1 cellular context compared by ENCODE assay signal in the genomic region with DNA sequence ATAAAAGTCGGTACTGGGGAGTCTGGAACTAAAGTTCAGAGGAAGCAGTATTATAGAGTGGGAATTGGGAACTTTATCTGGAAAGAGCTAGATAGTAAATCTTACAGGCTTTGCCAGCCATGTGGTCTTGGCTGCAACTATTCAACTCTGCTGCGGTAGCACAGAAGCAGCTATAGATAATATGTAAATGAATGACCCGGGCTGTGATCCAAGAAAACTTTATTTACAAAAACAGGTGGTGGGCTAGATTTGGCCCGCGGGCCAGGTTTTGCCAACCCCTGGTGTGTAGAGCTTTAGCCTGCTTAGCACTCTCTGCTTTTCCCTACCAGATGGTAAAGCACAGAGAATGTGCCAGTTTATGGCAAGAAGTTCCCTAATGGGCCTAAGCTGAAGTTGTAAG.
TF ChIP-seq lines count a peak whose summit lies in the region.

No MANE protein-coding gene starts in this region.

TF ChIP-seq in GM23338, 12 proteins besides CTCF, POLR2A, EP300 and RAD21 (continued from another document):
- TF ChIP-seq, protein P1, sequence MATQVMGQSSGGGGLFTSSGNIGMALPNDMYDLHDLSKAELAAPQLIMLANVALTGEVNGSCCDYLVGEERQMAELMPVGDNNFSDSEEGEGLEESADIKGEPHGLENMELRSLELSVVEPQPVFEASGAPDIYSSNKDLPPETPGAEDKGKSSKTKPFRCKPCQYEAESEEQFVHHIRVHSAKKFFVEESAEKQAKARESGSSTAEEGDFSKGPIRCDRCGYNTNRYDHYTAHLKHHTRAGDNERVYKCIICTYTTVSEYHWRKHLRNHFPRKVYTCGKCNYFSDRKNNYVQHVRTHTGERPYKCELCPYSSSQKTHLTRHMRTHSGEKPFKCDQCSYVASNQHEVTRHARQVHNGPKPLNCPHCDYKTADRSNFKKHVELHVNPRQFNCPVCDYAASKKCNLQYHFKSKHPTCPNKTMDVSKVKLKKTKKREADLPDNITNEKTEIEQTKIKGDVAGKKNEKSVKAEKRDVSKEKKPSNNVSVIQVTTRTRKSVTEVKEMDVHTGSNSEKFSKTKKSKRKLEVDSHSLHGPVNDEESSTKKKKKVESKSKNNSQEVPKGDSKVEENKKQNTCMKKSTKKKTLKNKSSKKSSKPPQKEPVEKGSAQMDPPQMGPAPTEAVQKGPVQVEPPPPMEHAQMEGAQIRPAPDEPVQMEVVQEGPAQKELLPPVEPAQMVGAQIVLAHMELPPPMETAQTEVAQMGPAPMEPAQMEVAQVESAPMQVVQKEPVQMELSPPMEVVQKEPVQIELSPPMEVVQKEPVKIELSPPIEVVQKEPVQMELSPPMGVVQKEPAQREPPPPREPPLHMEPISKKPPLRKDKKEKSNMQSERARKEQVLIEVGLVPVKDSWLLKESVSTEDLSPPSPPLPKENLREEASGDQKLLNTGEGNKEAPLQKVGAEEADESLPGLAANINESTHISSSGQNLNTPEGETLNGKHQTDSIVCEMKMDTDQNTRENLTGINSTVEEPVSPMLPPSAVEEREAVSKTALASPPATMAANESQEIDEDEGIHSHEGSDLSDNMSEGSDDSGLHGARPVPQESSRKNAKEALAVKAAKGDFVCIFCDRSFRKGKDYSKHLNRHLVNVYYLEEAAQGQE (IDR thresholded peaks at IDR 0.05; ENCODE audit: unreplicated experiment): no peak
- TF ChIP-seq NANOG (IDR thresholded peaks at IDR 0.05; ENCODE audit: borderline replicate concordance) (no peak), POLR2AphosphoS5 (IDR thresholded peaks at IDR 0.05; ENCODE audit: low read depth) (no peak), CREB1 (CRISPR knock-in tag; IDR thresholded peaks at IDR 0.05; ENCODE audit: low read depth) (no peak), STAT1 (IDR thresholded peaks at IDR 0.05; ENCODE audit: unreplicated experiment) (no peak), EZH2phosphoT487 (IDR thresholded peaks at IDR 0.05; ENCODE audit: unreplicated experiment) (no peak), ZNF114 (CRISPR knock-in tag; IDR thresholded peaks at IDR 0.05) (no peak)
- TF ChIP-seq, protein P2, sequence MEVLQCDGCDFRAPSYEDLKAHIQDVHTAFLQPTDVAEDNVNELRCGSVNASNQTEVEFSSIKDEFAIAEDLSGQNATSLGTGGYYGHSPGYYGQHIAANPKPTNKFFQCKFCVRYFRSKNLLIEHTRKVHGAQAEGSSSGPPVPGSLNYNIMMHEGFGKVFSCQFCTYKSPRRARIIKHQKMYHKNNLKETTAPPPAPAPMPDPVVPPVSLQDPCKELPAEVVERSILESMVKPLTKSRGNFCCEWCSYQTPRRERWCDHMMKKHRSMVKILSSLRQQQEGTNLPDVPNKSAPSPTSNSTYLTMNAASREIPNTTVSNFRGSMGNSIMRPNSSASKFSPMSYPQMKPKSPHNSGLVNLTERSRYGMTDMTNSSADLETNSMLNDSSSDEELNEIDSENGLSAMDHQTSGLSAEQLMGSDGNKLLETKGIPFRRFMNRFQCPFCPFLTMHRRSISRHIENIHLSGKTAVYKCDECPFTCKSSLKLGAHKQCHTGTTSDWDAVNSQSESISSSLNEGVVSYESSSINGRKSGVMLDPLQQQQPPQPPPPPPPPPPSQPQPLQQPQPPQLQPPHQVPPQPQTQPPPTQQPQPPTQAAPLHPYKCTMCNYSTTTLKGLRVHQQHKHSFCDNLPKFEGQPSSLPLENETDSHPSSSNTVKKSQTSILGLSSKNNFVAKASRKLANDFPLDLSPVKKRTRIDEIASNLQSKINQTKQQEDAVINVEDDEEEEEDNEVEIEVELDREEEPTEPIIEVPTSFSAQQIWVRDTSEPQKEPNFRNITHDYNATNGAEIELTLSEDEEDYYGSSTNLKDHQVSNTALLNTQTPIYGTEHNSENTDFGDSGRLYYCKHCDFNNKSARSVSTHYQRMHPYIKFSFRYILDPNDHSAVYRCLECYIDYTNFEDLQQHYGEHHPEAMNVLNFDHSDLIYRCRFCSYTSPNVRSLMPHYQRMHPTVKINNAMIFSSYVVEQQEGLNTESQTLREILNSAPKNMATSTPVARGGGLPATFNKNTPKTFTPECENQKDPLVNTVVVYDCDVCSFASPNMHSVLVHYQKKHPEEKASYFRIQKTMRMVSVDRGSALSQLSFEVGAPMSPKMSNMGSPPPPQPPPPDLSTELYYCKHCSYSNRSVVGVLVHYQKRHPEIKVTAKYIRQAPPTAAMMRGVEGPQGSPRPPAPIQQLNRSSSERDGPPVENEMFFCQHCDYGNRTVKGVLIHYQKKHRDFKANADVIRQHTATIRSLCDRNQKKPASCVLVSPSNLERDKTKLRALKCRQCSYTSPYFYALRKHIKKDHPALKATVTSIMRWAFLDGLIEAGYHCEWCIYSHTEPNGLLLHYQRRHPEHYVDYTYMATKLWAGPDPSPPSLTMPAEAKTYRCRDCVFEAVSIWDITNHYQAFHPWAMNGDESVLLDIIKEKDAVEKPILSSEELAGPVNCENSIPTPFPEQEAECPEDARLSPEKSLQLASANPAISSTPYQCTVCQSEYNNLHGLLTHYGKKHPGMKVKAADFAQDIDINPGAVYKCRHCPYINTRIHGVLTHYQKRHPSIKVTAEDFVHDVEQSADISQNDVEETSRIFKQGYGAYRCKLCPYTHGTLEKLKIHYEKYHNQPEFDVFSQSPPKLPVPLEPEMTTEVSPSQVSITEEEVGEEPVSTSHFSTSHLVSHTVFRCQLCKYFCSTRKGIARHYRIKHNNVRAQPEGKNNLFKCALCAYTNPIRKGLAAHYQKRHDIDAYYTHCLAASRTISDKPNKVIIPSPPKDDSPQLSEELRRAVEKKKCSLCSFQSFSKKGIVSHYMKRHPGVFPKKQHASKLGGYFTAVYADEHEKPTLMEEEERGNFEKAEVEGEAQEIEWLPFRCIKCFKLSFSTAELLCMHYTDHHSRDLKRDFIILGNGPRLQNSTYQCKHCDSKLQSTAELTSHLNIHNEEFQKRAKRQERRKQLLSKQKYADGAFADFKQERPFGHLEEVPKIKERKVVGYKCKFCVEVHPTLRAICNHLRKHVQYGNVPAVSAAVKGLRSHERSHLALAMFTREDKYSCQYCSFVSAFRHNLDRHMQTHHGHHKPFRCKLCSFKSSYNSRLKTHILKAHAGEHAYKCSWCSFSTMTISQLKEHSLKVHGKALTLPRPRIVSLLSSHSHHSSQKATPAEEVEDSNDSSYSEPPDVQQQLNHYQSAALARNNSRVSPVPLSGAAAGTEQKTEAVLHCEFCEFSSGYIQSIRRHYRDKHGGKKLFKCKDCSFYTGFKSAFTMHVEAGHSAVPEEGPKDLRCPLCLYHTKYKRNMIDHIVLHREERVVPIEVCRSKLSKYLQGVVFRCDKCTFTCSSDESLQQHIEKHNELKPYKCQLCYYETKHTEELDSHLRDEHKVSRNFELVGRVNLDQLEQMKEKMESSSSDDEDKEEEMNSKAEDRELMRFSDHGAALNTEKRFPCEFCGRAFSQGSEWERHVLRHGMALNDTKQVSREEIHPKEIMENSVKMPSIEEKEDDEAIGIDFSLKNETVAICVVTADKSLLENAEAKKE (CRISPR knock-in tag; IDR thresholded peaks at IDR 0.05): no peak
